Comparison of ENCODE assay signal across 1 cellular context in the genomic region with DNA sequence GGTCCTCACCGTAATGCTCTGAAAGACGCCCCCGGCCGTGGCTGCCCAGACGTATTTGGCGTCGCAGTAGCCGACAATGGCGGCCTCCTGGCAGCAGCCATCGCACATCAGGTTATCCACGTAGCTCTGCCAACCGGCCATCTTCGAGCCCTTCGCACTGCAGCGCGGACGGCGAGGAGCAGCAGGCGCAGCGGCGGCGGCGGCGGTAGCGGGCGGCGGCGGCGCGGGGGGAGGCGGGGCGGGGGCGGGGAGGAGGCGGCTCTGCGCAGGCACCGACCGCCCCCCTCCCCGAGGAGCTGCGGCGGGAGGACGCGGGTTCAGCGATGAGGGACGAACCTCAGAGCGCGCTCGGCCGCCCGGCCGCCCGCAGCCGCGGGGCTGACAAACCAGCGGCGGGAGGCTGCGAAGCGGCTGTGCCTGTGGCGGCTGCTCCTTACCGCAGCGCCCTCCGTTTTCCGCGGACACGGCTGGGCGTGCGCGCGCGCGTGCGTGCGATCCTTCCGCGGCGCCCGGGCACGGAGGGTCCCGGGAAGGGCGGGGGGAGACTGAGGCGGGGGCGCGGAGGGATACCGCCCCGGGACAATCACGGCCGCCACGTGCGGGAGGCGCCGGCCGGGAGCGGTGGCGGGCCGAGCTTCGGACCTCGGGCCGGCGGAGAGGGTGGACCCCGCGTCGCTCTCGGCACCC.
TF ChIP-seq lines count a peak whose summit lies in the region.

A gene with protein sequence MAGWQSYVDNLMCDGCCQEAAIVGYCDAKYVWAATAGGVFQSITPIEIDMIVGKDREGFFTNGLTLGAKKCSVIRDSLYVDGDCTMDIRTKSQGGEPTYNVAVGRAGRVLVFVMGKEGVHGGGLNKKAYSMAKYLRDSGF (minus strand): TSS at position 180 of the 687 bp plus-strand sequence. CDS start 39 bp downstream, at position 141.

TF ChIP-seq in HepG2, 621 proteins besides CTCF, POLR2A, EP300 and RAD21 (continued from another document and continues in another):
- peak; percentile 67 for TF ChIP-seq BRF2 (CRISPR knock-in tag; IDR thresholded peaks at IDR 0.05)
- TF ChIP-seq, protein P1, sequence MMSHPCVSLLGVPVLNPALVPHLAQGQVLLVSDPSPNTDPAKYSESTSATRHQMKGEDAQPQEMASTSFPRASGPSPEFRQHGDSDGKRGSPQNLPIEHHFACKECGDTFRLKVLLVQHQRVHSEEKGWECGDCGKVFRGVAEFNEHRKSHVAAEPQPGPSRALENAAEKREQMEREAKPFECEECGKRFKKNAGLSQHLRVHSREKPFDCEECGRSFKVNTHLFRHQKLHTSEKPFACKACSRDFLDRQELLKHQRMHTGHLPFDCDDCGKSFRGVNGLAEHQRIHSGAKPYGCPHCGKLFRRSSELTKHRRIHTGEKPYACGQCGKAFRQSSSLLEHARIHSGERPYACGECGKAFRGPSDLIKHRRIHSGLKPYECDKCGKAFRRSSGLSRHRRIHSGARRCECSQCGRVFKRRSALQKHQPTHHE (CRISPR knock-in tag; IDR thresholded peaks at IDR 0.05; ENCODE audit: borderline replicate concordance): peak; percentile 50; the same call in 1 of the 2 replicates
- TF ChIP-seq THAP11 (CRISPR knock-in tag; IDR thresholded peaks at IDR 0.05): peak; percentile 71
- TF ChIP-seq GATAD2A (CRISPR knock-in tag; IDR thresholded peaks at IDR 0.05): no peak
- TF ChIP-seq REXO4 (CRISPR knock-in tag; IDR thresholded peaks at IDR 0.05; ENCODE audit: borderline replicate concordance): 0 out of 2 replicates have a peak, but pooled peaks have one; percentile 83
- TF ChIP-seq CBX5 (CRISPR knock-in tag; IDR thresholded peaks at IDR 0.05; ENCODE audit: borderline replicate concordance): no peak
- peak; percentile 75; the same call in 1 of the 2 replicates for TF ChIP-seq GFI1 (CRISPR knock-in tag; IDR thresholded peaks at IDR 0.05; ENCODE audit: borderline replicate concordance)
- TF ChIP-seq, protein P2, sequence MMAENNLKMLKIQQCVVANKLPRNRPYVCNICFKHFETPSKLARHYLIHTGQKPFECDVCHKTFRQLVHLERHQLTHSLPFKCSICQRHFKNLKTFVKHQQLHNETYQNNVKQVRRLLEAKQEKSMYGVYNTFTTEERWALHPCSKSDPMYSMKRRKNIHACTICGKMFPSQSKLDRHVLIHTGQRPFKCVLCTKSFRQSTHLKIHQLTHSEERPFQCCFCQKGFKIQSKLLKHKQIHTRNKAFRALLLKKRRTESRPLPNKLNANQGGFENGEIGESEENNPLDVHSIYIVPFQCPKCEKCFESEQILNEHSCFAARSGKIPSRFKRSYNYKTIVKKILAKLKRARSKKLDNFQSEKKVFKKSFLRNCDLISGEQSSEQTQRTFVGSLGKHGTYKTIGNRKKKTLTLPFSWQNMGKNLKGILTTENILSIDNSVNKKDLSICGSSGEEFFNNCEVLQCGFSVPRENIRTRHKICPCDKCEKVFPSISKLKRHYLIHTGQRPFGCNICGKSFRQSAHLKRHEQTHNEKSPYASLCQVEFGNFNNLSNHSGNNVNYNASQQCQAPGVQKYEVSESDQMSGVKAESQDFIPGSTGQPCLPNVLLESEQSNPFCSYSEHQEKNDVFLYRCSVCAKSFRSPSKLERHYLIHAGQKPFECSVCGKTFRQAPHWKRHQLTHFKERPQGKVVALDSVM (CRISPR knock-in tag; IDR thresholded peaks at IDR 0.05): no peak
- no peak for TF ChIP-seq TRIM22 (IDR thresholded peaks at IDR 0.05)
- TF ChIP-seq, protein P3, sequence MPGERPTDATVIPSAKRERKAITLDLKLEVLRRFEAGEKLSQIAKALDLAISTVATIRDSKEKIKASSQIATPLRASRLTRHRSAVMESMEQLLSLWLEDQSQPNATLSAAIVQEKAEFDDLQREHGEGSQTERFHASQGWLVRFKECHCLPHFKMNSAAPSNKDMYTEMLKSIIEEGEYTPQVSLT (CRISPR knock-in tag; IDR thresholded peaks at IDR 0.05; ENCODE audit: borderline replicate concordance, low read depth): no peak; the same call in 1 of the 2 replicates
- no peak for TF ChIP-seq ONECUT2 (CRISPR knock-in tag; IDR thresholded peaks at IDR 0.05)
- no peak for TF ChIP-seq KAT2B (IDR thresholded peaks at IDR 0.05; ENCODE audit: borderline replicate concordance, low read depth, low read length)
- TF ChIP-seq, protein P4, sequence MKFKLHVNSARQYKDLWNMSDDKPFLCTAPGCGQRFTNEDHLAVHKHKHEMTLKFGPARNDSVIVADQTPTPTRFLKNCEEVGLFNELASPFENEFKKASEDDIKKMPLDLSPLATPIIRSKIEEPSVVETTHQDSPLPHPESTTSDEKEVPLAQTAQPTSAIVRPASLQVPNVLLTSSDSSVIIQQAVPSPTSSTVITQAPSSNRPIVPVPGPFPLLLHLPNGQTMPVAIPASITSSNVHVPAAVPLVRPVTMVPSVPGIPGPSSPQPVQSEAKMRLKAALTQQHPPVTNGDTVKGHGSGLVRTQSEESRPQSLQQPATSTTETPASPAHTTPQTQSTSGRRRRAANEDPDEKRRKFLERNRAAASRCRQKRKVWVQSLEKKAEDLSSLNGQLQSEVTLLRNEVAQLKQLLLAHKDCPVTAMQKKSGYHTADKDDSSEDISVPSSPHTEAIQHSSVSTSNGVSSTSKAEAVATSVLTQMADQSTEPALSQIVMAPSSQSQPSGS (CRISPR knock-in tag; IDR thresholded peaks at IDR 0.05): no peak
- TF ChIP-seq TEAD2 (CRISPR knock-in tag; IDR thresholded peaks at IDR 0.05): peak; percentile 51; the same call in 1 of the 2 replicates
- no peak for TF ChIP-seq ATF1 (CRISPR knock-in tag; IDR thresholded peaks at IDR 0.05)
- TF ChIP-seq ZNF549 (CRISPR knock-in tag; IDR thresholded peaks at IDR 0.05): no peak
- TF ChIP-seq, protein P5, sequence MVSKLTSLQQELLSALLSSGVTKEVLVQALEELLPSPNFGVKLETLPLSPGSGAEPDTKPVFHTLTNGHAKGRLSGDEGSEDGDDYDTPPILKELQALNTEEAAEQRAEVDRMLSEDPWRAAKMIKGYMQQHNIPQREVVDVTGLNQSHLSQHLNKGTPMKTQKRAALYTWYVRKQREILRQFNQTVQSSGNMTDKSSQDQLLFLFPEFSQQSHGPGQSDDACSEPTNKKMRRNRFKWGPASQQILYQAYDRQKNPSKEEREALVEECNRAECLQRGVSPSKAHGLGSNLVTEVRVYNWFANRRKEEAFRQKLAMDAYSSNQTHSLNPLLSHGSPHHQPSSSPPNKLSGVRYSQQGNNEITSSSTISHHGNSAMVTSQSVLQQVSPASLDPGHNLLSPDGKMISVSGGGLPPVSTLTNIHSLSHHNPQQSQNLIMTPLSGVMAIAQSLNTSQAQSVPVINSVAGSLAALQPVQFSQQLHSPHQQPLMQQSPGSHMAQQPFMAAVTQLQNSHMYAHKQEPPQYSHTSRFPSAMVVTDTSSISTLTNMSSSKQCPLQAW (CRISPR knock-in tag; IDR thresholded peaks at IDR 0.05): no peak
- TF ChIP-seq ZNF709 (CRISPR knock-in tag; IDR thresholded peaks at IDR 0.05): peak; percentile 97
- TF ChIP-seq, protein P6, sequence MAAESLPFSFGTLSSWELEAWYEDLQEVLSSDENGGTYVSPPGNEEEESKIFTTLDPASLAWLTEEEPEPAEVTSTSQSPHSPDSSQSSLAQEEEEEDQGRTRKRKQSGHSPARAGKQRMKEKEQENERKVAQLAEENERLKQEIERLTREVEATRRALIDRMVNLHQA (CRISPR knock-in tag; IDR thresholded peaks at IDR 0.05): no peak
- no peak for TF ChIP-seq ZNF337 (CRISPR knock-in tag; IDR thresholded peaks at IDR 0.05; ENCODE audit: borderline replicate concordance, low read depth)
- TF ChIP-seq ATF7-NPFF (CRISPR knock-in tag; IDR thresholded peaks at IDR 0.05; ENCODE audit: low read depth): peak; percentile 93
- TF ChIP-seq ZBTB20 (CRISPR knock-in tag; IDR thresholded peaks at IDR 0.05; ENCODE audit: borderline replicate concordance, low read depth): no peak; the same call in 1 of the 2 replicates
- peak; percentile 56; the same call in 1 of the 2 replicates for TF ChIP-seq FOXM1 (CRISPR knock-in tag; IDR thresholded peaks at IDR 0.05)
- no peak; the same call in 1 of the 2 replicates for TF ChIP-seq ZNF891 (CRISPR knock-in tag; IDR thresholded peaks at IDR 0.05)
- no peak for TF ChIP-seq ZUFSP (CRISPR knock-in tag; IDR thresholded peaks at IDR 0.05; ENCODE audit: borderline replicate concordance)
- no peak for TF ChIP-seq ZNF232 (CRISPR knock-in tag; IDR thresholded peaks at IDR 0.05; ENCODE audit: borderline replicate concordance)
- peak; percentile 88 for TF ChIP-seq ZNF607 (CRISPR knock-in tag; IDR thresholded peaks at IDR 0.05; ENCODE audit: borderline replicate concordance)
- TF ChIP-seq LCORL (IDR thresholded peaks at IDR 0.05): no peak
- 0 out of 2 replicates have a peak, but pooled peaks have one; percentile 21 for TF ChIP-seq LCORL (CRISPR knock-in tag; IDR thresholded peaks at IDR 0.05)
- TF ChIP-seq MEIS2 (CRISPR knock-in tag; IDR thresholded peaks at IDR 0.05): peak; percentile 65
- TF ChIP-seq TBP (CRISPR knock-in tag; IDR thresholded peaks at IDR 0.05): no peak
- TF ChIP-seq FOXP1 (IDR thresholded peaks at IDR 0.05): no peak
- TF ChIP-seq FOXP1 (CRISPR knock-in tag; IDR thresholded peaks at IDR 0.05): peak; percentile 9; the same call in 1 of the 2 replicates
- TF ChIP-seq, protein P7, sequence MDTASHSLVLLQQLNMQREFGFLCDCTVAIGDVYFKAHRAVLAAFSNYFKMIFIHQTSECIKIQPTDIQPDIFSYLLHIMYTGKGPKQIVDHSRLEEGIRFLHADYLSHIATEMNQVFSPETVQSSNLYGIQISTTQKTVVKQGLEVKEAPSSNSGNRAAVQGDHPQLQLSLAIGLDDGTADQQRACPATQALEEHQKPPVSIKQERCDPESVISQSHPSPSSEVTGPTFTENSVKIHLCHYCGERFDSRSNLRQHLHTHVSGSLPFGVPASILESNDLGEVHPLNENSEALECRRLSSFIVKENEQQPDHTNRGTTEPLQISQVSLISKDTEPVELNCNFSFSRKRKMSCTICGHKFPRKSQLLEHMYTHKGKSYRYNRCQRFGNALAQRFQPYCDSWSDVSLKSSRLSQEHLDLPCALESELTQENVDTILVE (CRISPR knock-in tag; IDR thresholded peaks at IDR 0.05): peak; percentile 95; the same call in 1 of the 2 replicates
- TF ChIP-seq MED8 (CRISPR knock-in tag; IDR thresholded peaks at IDR 0.05; ENCODE audit: insufficient replicate concordance): no peak
- TF ChIP-seq POLR2AphosphoS5 (IDR thresholded peaks at IDR 0.05; ENCODE audit: low read depth, low read length): no peak; the same call in 1 of the 2 replicates
- TF ChIP-seq, protein P8, sequence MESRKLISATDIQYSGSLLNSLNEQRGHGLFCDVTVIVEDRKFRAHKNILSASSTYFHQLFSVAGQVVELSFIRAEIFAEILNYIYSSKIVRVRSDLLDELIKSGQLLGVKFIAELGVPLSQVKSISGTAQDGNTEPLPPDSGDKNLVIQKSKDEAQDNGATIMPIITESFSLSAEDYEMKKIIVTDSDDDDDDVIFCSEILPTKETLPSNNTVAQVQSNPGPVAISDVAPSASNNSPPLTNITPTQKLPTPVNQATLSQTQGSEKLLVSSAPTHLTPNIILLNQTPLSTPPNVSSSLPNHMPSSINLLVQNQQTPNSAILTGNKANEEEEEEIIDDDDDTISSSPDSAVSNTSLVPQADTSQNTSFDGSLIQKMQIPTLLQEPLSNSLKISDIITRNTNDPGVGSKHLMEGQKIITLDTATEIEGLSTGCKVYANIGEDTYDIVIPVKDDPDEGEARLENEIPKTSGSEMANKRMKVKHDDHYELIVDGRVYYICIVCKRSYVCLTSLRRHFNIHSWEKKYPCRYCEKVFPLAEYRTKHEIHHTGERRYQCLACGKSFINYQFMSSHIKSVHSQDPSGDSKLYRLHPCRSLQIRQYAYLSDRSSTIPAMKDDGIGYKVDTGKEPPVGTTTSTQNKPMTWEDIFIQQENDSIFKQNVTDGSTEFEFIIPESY (CRISPR knock-in tag; IDR thresholded peaks at IDR 0.05): no peak
- peak; percentile 97 for TF ChIP-seq ZC3H13 (CRISPR knock-in tag; IDR thresholded peaks at IDR 0.05)
- TF ChIP-seq ZNF660 (CRISPR knock-in tag; IDR thresholded peaks at IDR 0.05; ENCODE audit: borderline replicate concordance, low read depth): no peak
- TF ChIP-seq PHB2 (IDR thresholded peaks at IDR 0.05; ENCODE audit: partially characterized antibody): no peak
- TF ChIP-seq, protein P9, sequence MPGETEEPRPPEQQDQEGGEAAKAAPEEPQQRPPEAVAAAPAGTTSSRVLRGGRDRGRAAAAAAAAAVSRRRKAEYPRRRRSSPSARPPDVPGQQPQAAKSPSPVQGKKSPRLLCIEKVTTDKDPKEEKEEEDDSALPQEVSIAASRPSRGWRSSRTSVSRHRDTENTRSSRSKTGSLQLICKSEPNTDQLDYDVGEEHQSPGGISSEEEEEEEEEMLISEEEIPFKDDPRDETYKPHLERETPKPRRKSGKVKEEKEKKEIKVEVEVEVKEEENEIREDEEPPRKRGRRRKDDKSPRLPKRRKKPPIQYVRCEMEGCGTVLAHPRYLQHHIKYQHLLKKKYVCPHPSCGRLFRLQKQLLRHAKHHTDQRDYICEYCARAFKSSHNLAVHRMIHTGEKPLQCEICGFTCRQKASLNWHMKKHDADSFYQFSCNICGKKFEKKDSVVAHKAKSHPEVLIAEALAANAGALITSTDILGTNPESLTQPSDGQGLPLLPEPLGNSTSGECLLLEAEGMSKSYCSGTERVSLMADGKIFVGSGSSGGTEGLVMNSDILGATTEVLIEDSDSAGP (CRISPR knock-in tag; IDR thresholded peaks at IDR 0.05; ENCODE audit: borderline replicate concordance): peak; percentile 72
- TF ChIP-seq NFIC (IDR thresholded peaks at IDR 0.05; ENCODE audit: low read length): no peak
